ENCODE assay signal across 36 cellular contexts in genomic region chr20:61830241-61830930, GRCh38.
"Had no signal": no experiment of that assay in that cellular context is flagged by ENCODE, and none has a peak within 500 bp of the region (broad histone marks: within the 10 kb centered on the region; RNA-seq: fewer than 3 reads in every experiment).

No MANE protein-coding gene starts in this region.

- H3K9me3 Mint-ChIP-seq: activated CD4-positive, alpha-beta memory T cell treated with anti-CD3 and anti-CD28 coated beads for 36 hours; activated naive CD4-positive, alpha-beta T cell treated with anti-CD3 and anti-CD28 coated beads, Interleukin-2, amount 10 ng/mL, durations not matched to agents 7 days and 5 days; activated naive CD8-positive, alpha-beta T cell treated with anti-CD3 and anti-CD28 coated beads, Interleukin-2, amount 50 U/mL, for 24 hours; activated T-cell treated with anti-CD3 and anti-CD28 coated beads, Interleukin-2, amount 50 U/mL, for 4 hours; activated T-helper 1 cell treated with anti-CD3 and anti-CD28 coated beads, Interleukin-12 subunit alpha, Interleukin-12 subunit beta, Interleukin-2, Interleukin-4 antibody, amounts not matched to agents 30 ng/mL and 10 ng/mL and 1 ng/mL, durations not matched to agents 14 hours and 24 hours and 36 hours; T-helper 1 cell treated with Interleukin-12 subunit alpha and Interleukin-12 subunit beta and Interleukin-4 antibody, amounts not matched to agents 30 μg/mL and 1 μg/mL, for 36 hours; T-helper 2 cell treated with Interferon-gamma antibody and Interleukin-4, amounts not matched to agents 5 μg/mL and 100 μg/mL, for 36 hours had no signal

- H3K27ac ChIP-seq: Peyer's patch, RWPE1, SJCRH30, SK-N-MC had no signal

- H3K4me3 Mint-ChIP-seq: activated CD4-positive, alpha-beta memory T cell treated with anti-CD3 and anti-CD28 coated beads for 36 hours; activated naive CD4-positive, alpha-beta T cell treated with anti-CD3 and anti-CD28 coated beads, Interleukin-2, amount 10 ng/mL, durations not matched to agents 7 days and 5 days; activated naive CD8-positive, alpha-beta T cell; activated naive CD8-positive, alpha-beta T cell treated with anti-CD3 and anti-CD28 coated beads, Interleukin-2, amount 50 U/mL, for 24 hours; activated T-cell treated with anti-CD3 and anti-CD28 coated beads, Interleukin-2, amount 50 U/mL, for 4 hours; activated T-helper 1 cell treated with anti-CD3 and anti-CD28 coated beads, Interleukin-12 subunit alpha, Interleukin-12 subunit beta, Interleukin-2, Interleukin-4 antibody, amounts not matched to agents 30 ng/mL and 10 ng/mL and 1 ng/mL, durations not matched to agents 14 hours and 24 hours and 36 hours; brain; T-helper 1 cell treated with Interleukin-12 subunit alpha and Interleukin-12 subunit beta and Interleukin-4 antibody, amounts not matched to agents 30 μg/mL and 1 μg/mL, for 36 hours; T-helper 2 cell treated with Interferon-gamma antibody and Interleukin-4, amounts not matched to agents 5 μg/mL and 100 μg/mL, for 36 hours had no signal

- H3K27me3 ChIP-seq: MG63, Peyer's patch had no signal

- H3K4me1 Mint-ChIP-seq: activated naive CD4-positive, alpha-beta T cell treated with anti-CD3 and anti-CD28 coated beads, Interleukin-2, amount 10 ng/mL, durations not matched to agents 7 days and 5 days; activated naive CD8-positive, alpha-beta T cell treated with anti-CD3 and anti-CD28 coated beads, Interleukin-2, amount 50 U/mL, for 24 hours had no signal

- H3K9me3 ChIP-seq: MG63, Peyer's patch, SJCRH30 had no signal

- H3K27me3 Mint-ChIP-seq: brain had no signal

- H3K4me1 ChIP-seq: Peyer's patch, SJCRH30 had no signal

- H3K36me3 Mint-ChIP-seq: activated CD4-positive, alpha-beta memory T cell treated with anti-CD3 and anti-CD28 coated beads for 36 hours; activated naive CD4-positive, alpha-beta T cell treated with anti-CD3 and anti-CD28 coated beads, Interleukin-2, amount 10 ng/mL, durations not matched to agents 7 days and 5 days; activated naive CD8-positive, alpha-beta T cell had no signal

- H3K4me3 ChIP-seq: MG63, Peyer's patch, SJCRH30, SK-N-MC had no signal

- DNase-seq: activated CD4-positive, alpha-beta memory T cell treated with anti-CD3 and anti-CD28 coated beads for 36 hours; activated CD4-positive, alpha-beta T cell treated with anti-CD3 and anti-CD28 coated beads, Interleukin-2, amount 50 U/mL, for 1 hour; activated CD8-positive, alpha-beta memory T cell treated with anti-CD3 and anti-CD28 coated beads, Interleukin-2, amount 50 U/mL, for 4 hours; activated effector memory CD4-positive, alpha-beta T cell treated with Interleukin-2 at 50 U/mL for 16 hours; activated naive CD4-positive, alpha-beta T cell treated with anti-CD3 and anti-CD28 coated beads, Interleukin-2, amount 10 ng/mL, durations not matched to agents 7 days and 5 days; activated naive CD8-positive, alpha-beta T cell treated with anti-CD3 and anti-CD28 coated beads, Interleukin-2, amount 50 U/mL, for 24 hours; activated T-cell treated with anti-CD3 and anti-CD28 coated beads for 4 hours; activated T-cell treated with anti-CD3 and anti-CD28 coated beads, Interleukin-2, amount 50 U/mL, for 4 hours; anterior cingulate cortex; central memory CD4-positive, alpha-beta T cell; Karpas-422; KBM-7; MG63; NCI-H1092; NCI-H1417; NCI-H146; NCI-H187; NCI-H2029 treated with DMSO at 0.1 percent for 48 hours; NCI-H2107; NCI-H2171; NCI-H510A; NCI-H526; NCI-H748 treated with DMSO at 0.1 percent for 48 hours; NK-92 treated with Interleukin-12 subunit alpha and Interleukin-12 subunit beta, amount 100 ng/mL, for 24 hours; PC-3; Peyer's patch; SHP77; SJCRH30 had no signal

- H3K27ac Mint-ChIP-seq: activated CD4-positive, alpha-beta memory T cell treated with anti-CD3 and anti-CD28 coated beads for 36 hours; activated naive CD4-positive, alpha-beta T cell treated with anti-CD3 and anti-CD28 coated beads, Interleukin-2, amount 10 ng/mL, durations not matched to agents 7 days and 5 days; activated naive CD8-positive, alpha-beta T cell; activated naive CD8-positive, alpha-beta T cell treated with anti-CD3 and anti-CD28 coated beads, Interleukin-2, amount 50 U/mL, for 24 hours; activated T-helper 1 cell treated with anti-CD3 and anti-CD28 coated beads, Interleukin-12 subunit alpha, Interleukin-12 subunit beta, Interleukin-2, Interleukin-4 antibody, amounts not matched to agents 30 ng/mL and 10 ng/mL and 1 ng/mL, durations not matched to agents 14 hours and 24 hours and 36 hours; brain; T-helper 1 cell treated with Interleukin-12 subunit alpha and Interleukin-12 subunit beta and Interleukin-4 antibody, amounts not matched to agents 30 μg/mL and 1 μg/mL, for 36 hours; T-helper 2 cell treated with Interferon-gamma antibody and Interleukin-4, amounts not matched to agents 5 μg/mL and 100 μg/mL, for 36 hours had no signal

- FAIRE-seq: TTC549 had no signal

- H3K36me3 ChIP-seq: MG63, Peyer's patch, SJCRH30 had no signal

- ATAC-seq: activated naive CD8-positive, alpha-beta T cell treated with anti-CD3 and anti-CD28 coated beads, Interleukin-2, amount 50 U/mL, for 24 hours; activated T-cell treated with anti-CD3 and anti-CD28 coated beads, Interleukin-2, amount 50 U/mL, for 4 hours; PC-3 had no signal
